Comparison of ENCODE assay signal across 12 cellular contexts in the genomic region with DNA sequence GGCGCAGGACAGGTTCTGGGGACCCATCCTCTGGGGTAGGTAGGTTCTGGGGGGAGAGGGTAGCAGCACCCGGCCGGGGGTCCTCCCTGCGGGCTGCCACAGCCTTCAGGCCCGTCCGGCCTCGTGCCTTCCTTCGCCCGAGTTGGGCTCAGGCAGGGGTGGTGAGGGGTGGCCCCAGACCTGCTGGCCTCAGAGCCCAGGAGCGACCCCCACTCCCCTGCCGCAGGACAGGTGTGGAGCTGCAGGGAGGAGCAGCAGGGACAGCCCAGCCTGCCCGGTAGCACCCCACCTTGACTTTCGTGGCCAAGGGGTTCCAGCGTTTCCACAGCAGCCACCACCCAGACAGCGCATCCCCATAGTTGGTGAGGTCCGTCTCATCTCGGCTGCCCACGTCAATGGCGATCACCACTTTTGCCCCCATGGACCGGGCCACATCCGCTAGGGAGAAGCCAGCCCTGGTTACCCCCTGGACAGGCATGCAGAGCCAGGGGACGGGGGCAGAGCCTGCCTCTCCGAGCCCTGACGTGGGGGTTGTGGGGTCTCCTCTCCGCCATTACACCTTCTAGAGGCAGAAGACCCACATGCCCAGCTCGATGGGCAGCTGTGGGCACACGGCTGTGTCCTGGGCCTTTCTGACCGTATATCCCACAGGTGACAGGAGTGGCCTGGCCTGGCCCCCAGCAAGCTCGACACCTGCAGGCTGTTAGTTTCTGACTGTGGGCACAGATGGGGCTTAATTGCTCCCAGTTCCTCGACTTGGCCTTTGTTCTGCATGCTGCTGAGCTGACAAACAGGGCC. TPM values are rescaled to one million over a fixed set of nuclear protein-coding genes. Genes with fewer than 3 reads are reported as not detected.
DNase-seq lines count a peak whose midpoint lies in the region; ATAC-seq, FAIRE-seq and TF ChIP-seq lines count a peak whose summit lies in the region.
"Had no signal": no experiment of that assay in that cellular context is flagged by ENCODE, and none has a peak within 500 bp of the region (broad histone marks: within the 10 kb centered on the region; RNA-seq: fewer than 3 reads in every experiment).

No MANE protein-coding gene starts in this region.

- H3K9ac ChIP-seq in BLaER1 (no peak overlapping the region; the same call in 1 of the 2 replicates), HepG2 (ENCODE audit: insufficient read depth, low read depth, low read length) (no peak overlapping the region)

- CTCF ChIA-PET in CD8-positive, alpha-beta memory T cell (lab: Charles Lee): interaction anchor here (1.0 to 1.5 kb wide), 3 partner anchors 18 to 143 kb away, joined by 3 to 6 read pairs (median 4); partner anchors contain the start of genes EXD3 and NOXA1
- CTCF ChIA-PET in HepG2 (lab: Yijun Ruan, JAX; ENCODE audit: low intra/inter-chr PET ratio, low total read pairs): no interaction called here

- 96% methylated on average over 21 of the region's 30 CpGs for WGBS in HepG2 (ENCODE audit: low lambda C conversion rate)

- H3K4me2 ChIP-seq in BLaER1 (peak overlapping the region; percentile 88), HepG2 (ENCODE audit: low read depth, low read length) (peak overlapping the region; percentile 66)

- POLR2A ChIA-PET in CD8-positive, alpha-beta memory T cell (lab: Charles Lee): interaction anchor here (0.6 to 1.5 kb wide), 3 partner anchors 40 to 222 kb away, joined by 3 to 6 read pairs (median 6); partner anchors contain the start of genes EXD3, MRPL41, NOXA1 and TUBB4B
- POLR2A ChIA-PET in HepG2 (lab: Yijun Ruan, JAX): interaction anchor here (1.3 kb wide), 1 partner anchor 8 kb away, joined by 4 read pairs; no protein-coding TSS in a partner anchor

- peak overlapping the region in 6 of 7 donors; percentile 19 to 90 (median 84) for H3K4me3 Mint-ChIP-seq in CD8-positive, alpha-beta memory T cell
- H3K4me3 Mint-ChIP-seq in T-helper 17 cell: peak overlapping the region; percentile 75

- in situ Hi-C loops in HepG2 (cut with HindIII; ENCODE audit: extremely low pct_ligation_motif_present, low pct_unique_long_range_greater_than_20kb): no loop called here
- in situ Hi-C loops in GM13977 (cut with MboI; ENCODE audit: low pct_unique_long_range_greater_than_20kb, low sequenced_read_pairs, unreplicated experiment): no loop called here

- H3K4me3 ChIP-seq in BLaER1 (peak overlapping the region; percentile 46; the same call in 1 of the 2 replicates), HepG2 (replicated peaks in 1 of 3; ENCODE audit: insufficient read depth in 1 of 3, low read depth in 2 of 3, low read length in 3 of 3) (peak overlapping the region in 1 of 3 experiments; percentile 51; a peak in 1 of 6 replicates)
- H3K4me3 ChIP-seq in CD8-positive, alpha-beta memory T cell (ENCODE audit: low read length): peak overlapping the region; percentile 66
- H3K4me3 ChIP-seq: colonic mucosa had no signal

- H3K27me3 Mint-ChIP-seq in CD8-positive, alpha-beta memory T cell: no peaks in the 10 kb centered on the region
- no peaks in the 10 kb centered on the region for H3K27me3 Mint-ChIP-seq in T-helper 17 cell

- H3K27ac Mint-ChIP-seq in CD8-positive, alpha-beta memory T cell: peak overlapping the region in 6 of 8 donors; percentile 50 to 95 (median 76)
- H3K27ac Mint-ChIP-seq in T-helper 17 cell: no peak overlapping the region

- intact Hi-C loops in HepG2 (cut with micrococcal nuclease; ENCODE audit: unreplicated experiment): no loop called here

- no peak for TF ChIP-seq RAD21 in HepG2 (CRISPR knock-in tag; IDR thresholded peaks at IDR 0.05)

- no peaks in the 10 kb centered on the region for H3K36me3 Mint-ChIP-seq in CD8-positive, alpha-beta memory T cell
- no peaks in the 10 kb centered on the region for H3K36me3 Mint-ChIP-seq in T-helper 17 cell (ENCODE audit: low read depth)

- no peak for DNase-seq in CD8-positive, alpha-beta memory T cell
- no peak for DNase-seq in T-helper 17 cell
- DNase-seq in HepG2 (ENCODE audit: low spot score): no peak
- no peak for DNase-seq in glomerular visceral epithelial cell (ENCODE audit: extremely low spot score)
- no peak for DNase-seq in NCI-H1092 (lab: John Stamatoyannopoulos, UW)
- DNase-seq in GM13977 (ENCODE audit: low spot score): no peak
- no peak for DNase-seq in stimulated activated CD4-positive, alpha-beta T cell treated with anti-CD3 and anti-CD28 coated beads, Interleukin-2, amount 100 ng/mL, for 48 hours
- DNase-seq: colonic mucosa, SHP77 had no signal

- TF ChIP-seq CTCF in HepG2 (CRISPR knock-in tag; IDR thresholded peaks at IDR 0.05): no peak
- TF ChIP-seq CTCF in GM13977 (IDR thresholded peaks at IDR 0.05; ENCODE audit: extremely low read depth, insufficient read depth, missing control alignments): no peak

- peaks cover 52% of the 10 kb centered on the region for H3K4me1 ChIP-seq in BLaER1
- peaks cover 49% of the 10 kb centered on the region for H3K4me1 ChIP-seq in CD8-positive, alpha-beta memory T cell (ENCODE audit: insufficient read depth, low read length)
- H3K4me1 ChIP-seq in HepG2 (ENCODE audit: insufficient read depth, low read length): peaks cover 68% of the 10 kb centered on the region

- FAIRE-seq in HepG2 (lab: Jason Lieb, UNC): no peak

- peaks cover 13% of the 10 kb centered on the region for H3K79me2 ChIP-seq in HepG2 (ENCODE audit: insufficient read depth, low read length)

- no peak overlapping the region for H2AFZ ChIP-seq in HepG2 (ENCODE audit: low read length)

- H3K27me3 ChIP-seq in BLaER1: peaks cover 12% of the 10 kb centered on the region
- H3K27me3 ChIP-seq in CD8-positive, alpha-beta memory T cell (ENCODE audit: insufficient read depth, low read length, poor library complexity, severe bottlenecking): no peaks in the 10 kb centered on the region
- no peaks in the 10 kb centered on the region; a peak in 1 of 5 replicates for H3K27me3 ChIP-seq in HepG2 (ENCODE audit: control insufficient read depth in 1 of 2, insufficient read depth in 2 of 2, low read length in 2 of 2)
- H3K27me3 ChIP-seq: colonic mucosa had no signal

- no peaks in the 10 kb centered on the region for H3K9me3 Mint-ChIP-seq in CD8-positive, alpha-beta memory T cell

- ATAC-seq in T-helper 17 cell (no peak), HepG2 (no peak)
- ATAC-seq: sciatic nerve had no signal

- peaks cover 10 to 37% (median 18%) of the 10 kb centered on the region in 3 donors for H3K4me1 Mint-ChIP-seq in CD8-positive, alpha-beta memory T cell
- peaks cover 16% of the 10 kb centered on the region for H3K4me1 Mint-ChIP-seq in T-helper 17 cell

- H4K20me1 ChIP-seq in BLaER1 (peaks cover 19% of the 10 kb centered on the region), HepG2 (ENCODE audit: insufficient read depth, low read length) (peaks cover 5% of the 10 kb centered on the region; the same call in 1 of the 2 replicates)

- TF ChIP-seq EP300 in HepG2 (IDR thresholded peaks at IDR 0.05; ENCODE audit: low read depth in 2 of 2, low read length in 2 of 2) (no peak), HepG2 (CRISPR knock-in tag; IDR thresholded peaks at IDR 0.05; ENCODE audit: borderline replicate concordance) (no peak)

- no peak for TF ChIP-seq POLR2A in HepG2 (IDR thresholded peaks at IDR 0.05; ENCODE audit: insufficient read depth in 1 of 2, low read depth in 2 of 2, low read length in 2 of 2)

- H3K36me3 ChIP-seq in BLaER1 (peaks cover 3% of the 10 kb centered on the region; the same call in 1 of the 2 replicates), HepG2 (replicated peaks in 1 of 2; ENCODE audit: control insufficient read depth in 1 of 2, insufficient read depth in 2 of 2, low read length in 2 of 2) (no peaks in the 10 kb centered on the region; a peak in 2 of 5 replicates)
- H3K36me3 ChIP-seq in CD8-positive, alpha-beta memory T cell (ENCODE audit: insufficient read depth, low read length): no peaks in the 10 kb centered on the region
- H3K36me3 ChIP-seq: colonic mucosa had no signal

- no TSS peak for BruUV-seq in HepG2 (replicated peaks; lab: Mats Ljungman, UMichigan)

- H3K9me3 ChIP-seq in BLaER1 (no peaks in the 10 kb centered on the region), T-helper 17 cell (ENCODE audit: control insufficient read depth, low read length, poor library complexity, severe bottlenecking) (no peaks in the 10 kb centered on the region), HepG2 (ENCODE audit: low read length) (no peaks in the 10 kb centered on the region)
- no peaks in the 10 kb centered on the region for H3K9me3 ChIP-seq in CD8-positive, alpha-beta memory T cell (ENCODE audit: low read length)
- H3K9me3 ChIP-seq: colonic mucosa, thoracic aorta had no signal

- peak overlapping the region; percentile 28; the same call in 1 of the 2 replicates for H3K27ac ChIP-seq in BLaER1
- peak overlapping the region; percentile 65 for H3K27ac ChIP-seq in CD8-positive, alpha-beta memory T cell (ENCODE audit: low read depth, low read length)
- H3K27ac ChIP-seq in HepG2 (ENCODE audit: extremely low read length, insufficient read depth, low read length): peak overlapping the region; percentile 58
- H3K27ac ChIP-seq: colonic mucosa, thoracic aorta had no signal

RNA-seq across cellular contexts. Expression of gene NSMF, which starts 3.5 kb away (rescaled TPM):
- 10 to 100 TPM; 40.9 to 42.8 TPM for total RNA-seq in CD8-positive, alpha-beta memory T cell
- polyA plus RNA-seq in CD8-positive, alpha-beta memory T cell: 15.4 TPM
- total RNA-seq in T-helper 17 cell (10 to 100 TPM; 41.5 to 54.2 TPM), HepG2 (2016; rRNA removed; fragmentation: Illumina TruSeq; extraction: Trizol) (38.3 and 44.3 TPM in 2 replicates)
- total RNA-seq in HepG2 (2016; cell fraction: cytosol; rRNA removed; fragmentation: Illumina TruSeq; extraction: Trizol; ENCODE audit: low read depth): 35.6 and 45.0 TPM in 2 replicates
- total RNA-seq in HepG2 (2016; cell fraction: insoluble cytoplasmic fraction; rRNA removed; fragmentation: Illumina TruSeq; extraction: Trizol): 31.9 and 43.2 TPM in 2 replicates
- 88.7 and 95.2 TPM in 2 replicates for total RNA-seq in HepG2 (2016; cell fraction: membrane; rRNA removed; fragmentation: Illumina TruSeq; extraction: Trizol)
- 47.8 and 56.5 TPM in 2 replicates for total RNA-seq in HepG2 (2016; cell fraction: nucleus; rRNA removed; fragmentation: Illumina TruSeq; extraction: Trizol)
- 183 and 271 TPM in 2 replicates for polyA plus RNA-seq in HepG2 (2011; rRNA removed)
- polyA plus RNA-seq in HepG2 (2011; cell fraction: cytosol; rRNA removed): 147 and 184 TPM in 2 replicates
- polyA plus RNA-seq in HepG2 (2011; cell fraction: nucleus; rRNA removed): 1,153 and 1,227 TPM in 2 replicates
- 143 and 184 TPM in 2 replicates for polyA plus RNA-seq in HepG2 (2012)
- 80.1 and 97.0 TPM in 2 replicates for polyA plus RNA-seq in HepG2 (2016; cell fraction: cytosol; fragmentation: Illumina TruSeq; extraction: Trizol; ENCODE audit: low read depth)
- polyA plus RNA-seq in HepG2 (2016; cell fraction: insoluble cytoplasmic fraction; fragmentation: Illumina TruSeq; extraction: Trizol; ENCODE audit: low read depth): 62.3 and 80.0 TPM in 2 replicates
- polyA plus RNA-seq in HepG2 (2016; cell fraction: membrane; fragmentation: Illumina TruSeq; extraction: Trizol; ENCODE audit: low read depth): 159 and 160 TPM in 2 replicates
- 179 and 193 TPM in 2 replicates for polyA plus RNA-seq in HepG2 (2016; cell fraction: nucleus; fragmentation: Illumina TruSeq; extraction: Trizol; ENCODE audit: insufficient read depth, low read depth)
- 64.9 and 155 TPM in 2 replicates for polyA minus RNA-seq in HepG2 (2011; rRNA and poly(A)+ RNA removed; ENCODE audit: low replicate concordance)
- 76.5 and 105 TPM in 2 replicates for polyA minus RNA-seq in HepG2 (2011; cell fraction: cytosol; rRNA and poly(A)+ RNA removed)
- 147 and 159 TPM in 2 replicates for polyA minus RNA-seq in HepG2 (2011; cell fraction: nucleus; rRNA and poly(A)+ RNA removed)

RNA-seq across cellular contexts. Expression of gene ENTPD8, which starts 21.4 kb away (rescaled TPM):
- total RNA-seq in CD8-positive, alpha-beta memory T cell: not detected
- polyA plus RNA-seq in CD8-positive, alpha-beta memory T cell: not detected
- total RNA-seq in T-helper 17 cell (not detected), HepG2 (2016; rRNA removed; fragmentation: Illumina TruSeq; extraction: Trizol) (0.21 and 0.44 TPM in 2 replicates)
- 0.09 and 0.20 TPM in 2 replicates for total RNA-seq in HepG2 (2016; cell fraction: cytosol; rRNA removed; fragmentation: Illumina TruSeq; extraction: Trizol; ENCODE audit: low read depth)
- 0.33 and 0.43 TPM in 2 replicates for total RNA-seq in HepG2 (2016; cell fraction: insoluble cytoplasmic fraction; rRNA removed; fragmentation: Illumina TruSeq; extraction: Trizol)
- 0.21 and 0.37 TPM in 2 replicates for total RNA-seq in HepG2 (2016; cell fraction: membrane; rRNA removed; fragmentation: Illumina TruSeq; extraction: Trizol)
- 0.28 and 0.34 TPM in 2 replicates for total RNA-seq in HepG2 (2016; cell fraction: nucleus; rRNA removed; fragmentation: Illumina TruSeq; extraction: Trizol)
- 0.26 and 0.38 TPM in 2 replicates for polyA plus RNA-seq in HepG2 (2011; rRNA removed)
- polyA plus RNA-seq in HepG2 (2011; cell fraction: cytosol; rRNA removed): 0.21 and 0.30 TPM in 2 replicates
- polyA plus RNA-seq in HepG2 (2011; cell fraction: nucleus; rRNA removed): 3.0 and 3.2 TPM in 2 replicates
- polyA plus RNA-seq in HepG2 (2012): 0.35 and 0.44 TPM in 2 replicates
- polyA plus RNA-seq in HepG2 (2016; cell fraction: cytosol; fragmentation: Illumina TruSeq; extraction: Trizol; ENCODE audit: low read depth): 0.05 and 0.14 TPM in 2 replicates
- 0.25 TPM in 1 of 2 replicates, not detected in the other for polyA plus RNA-seq in HepG2 (2016; cell fraction: insoluble cytoplasmic fraction; fragmentation: Illumina TruSeq; extraction: Trizol; ENCODE audit: low read depth)
- polyA plus RNA-seq in HepG2 (2016; cell fraction: membrane; fragmentation: Illumina TruSeq; extraction: Trizol; ENCODE audit: low read depth): 0.08 and 0.15 TPM in 2 replicates
- 0.79 and 0.97 TPM in 2 replicates for polyA plus RNA-seq in HepG2 (2016; cell fraction: nucleus; fragmentation: Illumina TruSeq; extraction: Trizol; ENCODE audit: insufficient read depth, low read depth)
- 0.26 TPM in 1 of 2 replicates, not detected in the other for polyA minus RNA-seq in HepG2 (2011; rRNA and poly(A)+ RNA removed; ENCODE audit: low replicate concordance)
- not detected in 2 replicates for polyA minus RNA-seq in HepG2 (2011; cell fraction: cytosol; rRNA and poly(A)+ RNA removed)
- 0.26 and 0.37 TPM in 2 replicates for polyA minus RNA-seq in HepG2 (2011; cell fraction: nucleus; rRNA and poly(A)+ RNA removed)
- total RNA-seq: sciatic nerve, thoracic aorta had no signal

RNA-seq across cellular contexts. Expression of gene NOXA1, which starts 39.4 kb away (rescaled TPM):
- under 1 TPM; 0.66 to 0.74 TPM for total RNA-seq in CD8-positive, alpha-beta memory T cell
- polyA plus RNA-seq in CD8-positive, alpha-beta memory T cell: 1.3 TPM
- 1 to 10 TPM; 3.0 to 3.3 TPM for total RNA-seq in T-helper 17 cell
- total RNA-seq in HepG2 (2016; rRNA removed; fragmentation: Illumina TruSeq; extraction: Trizol): 0.63 and 1.2 TPM in 2 replicates
- total RNA-seq in HepG2 (2016; cell fraction: cytosol; rRNA removed; fragmentation: Illumina TruSeq; extraction: Trizol; ENCODE audit: low read depth): 0.81 and 1.1 TPM in 2 replicates
- total RNA-seq in HepG2 (2016; cell fraction: insoluble cytoplasmic fraction; rRNA removed; fragmentation: Illumina TruSeq; extraction: Trizol): 0.82 and 1.9 TPM in 2 replicates
- total RNA-seq in HepG2 (2016; cell fraction: membrane; rRNA removed; fragmentation: Illumina TruSeq; extraction: Trizol): 0.46 and 1.00 TPM in 2 replicates
- 1.6 and 2.0 TPM in 2 replicates for total RNA-seq in HepG2 (2016; cell fraction: nucleus; rRNA removed; fragmentation: Illumina TruSeq; extraction: Trizol)
- 0.78 and 2.1 TPM in 2 replicates for polyA plus RNA-seq in HepG2 (2011; rRNA removed)
- polyA plus RNA-seq in HepG2 (2011; cell fraction: cytosol; rRNA removed): 0.53 and 1.0 TPM in 2 replicates
- polyA plus RNA-seq in HepG2 (2011; cell fraction: nucleus; rRNA removed): 17.1 and 17.5 TPM in 2 replicates
- 0.76 and 1.0 TPM in 2 replicates for polyA plus RNA-seq in HepG2 (2012)
- polyA plus RNA-seq in HepG2 (2016; cell fraction: cytosol; fragmentation: Illumina TruSeq; extraction: Trizol; ENCODE audit: low read depth): 0.60 and 0.67 TPM in 2 replicates
- polyA plus RNA-seq in HepG2 (2016; cell fraction: insoluble cytoplasmic fraction; fragmentation: Illumina TruSeq; extraction: Trizol; ENCODE audit: low read depth): 0.39 and 0.46 TPM in 2 replicates
- 0.44 and 0.56 TPM in 2 replicates for polyA plus RNA-seq in HepG2 (2016; cell fraction: membrane; fragmentation: Illumina TruSeq; extraction: Trizol; ENCODE audit: low read depth)
- 3.7 and 3.8 TPM in 2 replicates for polyA plus RNA-seq in HepG2 (2016; cell fraction: nucleus; fragmentation: Illumina TruSeq; extraction: Trizol; ENCODE audit: insufficient read depth, low read depth)
- polyA minus RNA-seq in HepG2 (2011; rRNA and poly(A)+ RNA removed; ENCODE audit: low replicate concordance): 0.44 and 0.61 TPM in 2 replicates
- polyA minus RNA-seq in HepG2 (2011; cell fraction: cytosol; rRNA and poly(A)+ RNA removed): 0.44 TPM in 1 of 2 replicates, not detected in the other
- polyA minus RNA-seq in HepG2 (2011; cell fraction: nucleus; rRNA and poly(A)+ RNA removed): 1.8 and 3.4 TPM in 2 replicates

RNA-seq across cellular contexts. Expression of gene EXD3, which starts 39.6 kb away (rescaled TPM):
- 1 to 10 TPM; 4.8 to 6.6 TPM for total RNA-seq in CD8-positive, alpha-beta memory T cell
- polyA plus RNA-seq in CD8-positive, alpha-beta memory T cell: 6.7 TPM
- 10 to 100 TPM; 15.4 to 17.8 TPM for total RNA-seq in T-helper 17 cell
- 1.3 and 2.7 TPM in 2 replicates for total RNA-seq in HepG2 (2016; rRNA removed; fragmentation: Illumina TruSeq; extraction: Trizol)
- total RNA-seq in HepG2 (2016; cell fraction: cytosol; rRNA removed; fragmentation: Illumina TruSeq; extraction: Trizol; ENCODE audit: low read depth): 1.1 and 1.7 TPM in 2 replicates
- 1.3 and 3.1 TPM in 2 replicates for total RNA-seq in HepG2 (2016; cell fraction: insoluble cytoplasmic fraction; rRNA removed; fragmentation: Illumina TruSeq; extraction: Trizol)
- 1.6 and 2.4 TPM in 2 replicates for total RNA-seq in HepG2 (2016; cell fraction: membrane; rRNA removed; fragmentation: Illumina TruSeq; extraction: Trizol)
- 3.0 and 3.1 TPM in 2 replicates for total RNA-seq in HepG2 (2016; cell fraction: nucleus; rRNA removed; fragmentation: Illumina TruSeq; extraction: Trizol)
- polyA plus RNA-seq in HepG2 (2011; rRNA removed): 4.8 and 9.1 TPM in 2 replicates
- 1.6 and 3.2 TPM in 2 replicates for polyA plus RNA-seq in HepG2 (2011; cell fraction: cytosol; rRNA removed)
- polyA plus RNA-seq in HepG2 (2011; cell fraction: nucleus; rRNA removed): 82.5 and 82.6 TPM in 2 replicates
- 4.7 and 9.6 TPM in 2 replicates for polyA plus RNA-seq in HepG2 (2012)
- polyA plus RNA-seq in HepG2 (2016; cell fraction: cytosol; fragmentation: Illumina TruSeq; extraction: Trizol; ENCODE audit: low read depth): 3.8 and 4.6 TPM in 2 replicates
- polyA plus RNA-seq in HepG2 (2016; cell fraction: insoluble cytoplasmic fraction; fragmentation: Illumina TruSeq; extraction: Trizol; ENCODE audit: low read depth): 2.3 and 2.8 TPM in 2 replicates
- 5.3 and 6.7 TPM in 2 replicates for polyA plus RNA-seq in HepG2 (2016; cell fraction: membrane; fragmentation: Illumina TruSeq; extraction: Trizol; ENCODE audit: low read depth)
- 8.9 and 9.7 TPM in 2 replicates for polyA plus RNA-seq in HepG2 (2016; cell fraction: nucleus; fragmentation: Illumina TruSeq; extraction: Trizol; ENCODE audit: insufficient read depth, low read depth)
- 3.4 and 4.2 TPM in 2 replicates for polyA minus RNA-seq in HepG2 (2011; rRNA and poly(A)+ RNA removed; ENCODE audit: low replicate concordance)
- 0.62 and 2.6 TPM in 2 replicates for polyA minus RNA-seq in HepG2 (2011; cell fraction: cytosol; rRNA and poly(A)+ RNA removed)
- 6.6 and 9.0 TPM in 2 replicates for polyA minus RNA-seq in HepG2 (2011; cell fraction: nucleus; rRNA and poly(A)+ RNA removed)
